8 cellular contexts compared by ENCODE assay signal in the genomic region with DNA sequence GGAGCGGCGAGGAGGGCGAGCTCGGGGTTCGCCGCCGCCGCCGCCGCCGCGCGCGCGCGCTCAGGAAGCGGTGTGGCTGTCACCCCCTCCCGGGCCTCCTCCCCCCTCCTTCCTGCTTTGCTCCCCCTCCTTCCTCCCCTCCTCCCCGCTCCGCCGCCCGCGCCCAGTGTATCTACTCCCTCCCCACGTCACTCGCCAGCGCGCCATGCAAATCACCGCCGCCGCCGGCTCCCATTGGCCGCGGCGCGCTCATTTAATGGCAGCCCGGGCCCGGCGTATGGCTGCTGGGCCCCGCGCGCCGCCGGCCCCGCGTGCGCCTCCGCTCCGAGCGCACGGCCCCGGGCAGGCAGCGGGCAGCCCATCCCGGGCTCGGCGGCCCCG. TPM values are rescaled to one million over a fixed set of nuclear protein-coding genes. Genes with fewer than 3 reads are reported as not detected.
DNase-seq lines count a peak whose midpoint lies in the region; ATAC-seq and TF ChIP-seq lines count a peak whose summit lies in the region.

No MANE protein-coding gene starts in this region.

- no peaks in the 10 kb centered on the region for H3K36me3 ChIP-seq in testis (ENCODE audit: low read depth, missing control alignments)

- H3K27ac Mint-ChIP-seq in activated CD4-positive, alpha-beta T cell treated with anti-CD3 and anti-CD28 coated beads, Interleukin-2, amount 10 ng/mL, durations not matched to agents 7 days and 5 days, result no peak overlapping the region

- CTCF ChIA-PET in activated CD4-positive, alpha-beta T cell treated with anti-CD3 and anti-CD28 coated beads, Interleukin-2, amount 10 ng/mL, durations not matched to agents 7 days and 5 days (lab: Charles Lee), result no interaction called here

- WGBS in testis, 2 donors, result 2 to 9% methylated on average over 6 to 45 of the region's 56 CpGs

- no peaks in the 10 kb centered on the region for H3K9me3 ChIP-seq in testis

- no peak for ATAC-seq in HG02938 (IDR thresholded peaks at IDR 0.05; ENCODE audit: unreplicated experiment)

- intact Hi-C loops in testis (cut with DNase I; ENCODE audit: low total_unique reads), result no loop called here

- no peak overlapping the region for H3K27ac ChIP-seq in testis

- POLR2A ChIA-PET in activated CD4-positive, alpha-beta T cell treated with anti-CD3 and anti-CD28 coated beads, Interleukin-2, amount 10 ng/mL, durations not matched to agents 7 days and 5 days (lab: Charles Lee), result no interaction called here

- H3K9me3 Mint-ChIP-seq in activated CD4-positive, alpha-beta T cell treated with anti-CD3 and anti-CD28 coated beads, Interleukin-2, amount 10 ng/mL, durations not matched to agents 7 days and 5 days, result peaks cover 10% of the 10 kb centered on the region

- H3K27me3 ChIP-seq in testis, result peaks cover 7% of the 10 kb centered on the region

- peaks cover 4% of the 10 kb centered on the region for H3K36me3 Mint-ChIP-seq in activated CD4-positive, alpha-beta T cell treated with anti-CD3 and anti-CD28 coated beads, Interleukin-2, amount 10 ng/mL, durations not matched to agents 7 days and 5 days (ENCODE audit: low read depth)

- H3K4me1 ChIP-seq in testis, result no peaks in the 10 kb centered on the region

- peaks cover 69% of the 10 kb centered on the region for H3K27me3 Mint-ChIP-seq in activated CD4-positive, alpha-beta T cell treated with anti-CD3 and anti-CD28 coated beads, Interleukin-2, amount 10 ng/mL, durations not matched to agents 7 days and 5 days

- peaks cover 3% of the 10 kb centered on the region for H3K4me1 Mint-ChIP-seq in activated CD4-positive, alpha-beta T cell treated with anti-CD3 and anti-CD28 coated beads, Interleukin-2, amount 10 ng/mL, durations not matched to agents 7 days and 5 days

- peak; percentile 15 for DNase-seq in LHCN-M2 (ENCODE audit: low read depth)
- peak; percentile 20 for DNase-seq in activated CD4-positive, alpha-beta T cell treated with anti-CD3 and anti-CD28 coated beads, Interleukin-2, amount 10 ng/mL, durations not matched to agents 7 days and 5 days
- DNase-seq in epithelial cell of esophagus (ENCODE audit: low read depth), result peak; percentile 17
- peak in 48 of 56 donors; percentile 24 to 92 (median 68) for DNase-seq in nucleus accumbens (lab: John Stamatoyannopoulos, UW)
- DNase-seq in testis, result peak; percentile 84
- DNase-seq in NCI-H526 treated with DMSO at 0.1 percent for 48 hours (lab: John Stamatoyannopoulos, UW), result no peak
- no peak for DNase-seq in kidney glomerular epithelial cell (lab: John Stamatoyannopoulos, UW)

- no peak for TF ChIP-seq POLR2A in testis (IDR thresholded peaks at IDR 0.05)

- TF ChIP-seq CTCF in epithelial cell of esophagus (IDR thresholded peaks at IDR 0.05; ENCODE audit: insufficient read depth, low read depth, low read length, missing control alignments), result no peak
- TF ChIP-seq CTCF in testis (IDR thresholded peaks at IDR 0.05), result no peak

- no peak overlapping the region for H3K4me3 ChIP-seq in epithelial cell of esophagus (ENCODE audit: low read length)
- peak overlapping the region; percentile 27 to 32 for H3K4me3 ChIP-seq in testis

- no peak overlapping the region for H3K4me3 Mint-ChIP-seq in activated CD4-positive, alpha-beta T cell treated with anti-CD3 and anti-CD28 coated beads, Interleukin-2, amount 10 ng/mL, durations not matched to agents 7 days and 5 days

RNA-seq across cellular contexts. Expression of gene SOX1, which starts 0.3 kb away (rescaled TPM):
- total RNA-seq in LHCN-M2 (2014; rRNA removed) (not detected in 2 replicates), testis (1 to 10 TPM; 4.6 TPM)
- polyA plus RNA-seq in LHCN-M2 (2012), result not detected
- total RNA-seq in activated CD4-positive, alpha-beta T cell treated with anti-CD3 and anti-CD28 coated beads, Interleukin-2, amount 10 ng/mL, durations not matched to agents 7 days and 5 days, result not detected
- 1.7 TPM for polyA plus RNA-seq in testis (ENCODE audit: insufficient read depth, low read depth, low replicate concordance)

Comparison
In these comparisons a context has a peak if more than half of its experiments do, and no peak if none do; other contexts are left out.
1. DNase-seq: peak in LHCN-M2 (single experiment), activated CD4-positive, alpha-beta T cell treated with anti-CD3 and anti-CD28 coated beads, Interleukin-2, amount 10 ng/mL, durations not matched to agents 7 days and 5 days (single experiment), epithelial cell of esophagus (single experiment), nucleus accumbens (48 of 56) and testis (single experiment); none in NCI-H526 treated with DMSO at 0.1 percent for 48 hours (single experiment) and kidney glomerular epithelial cell (single experiment).